In the genomic region with DNA sequence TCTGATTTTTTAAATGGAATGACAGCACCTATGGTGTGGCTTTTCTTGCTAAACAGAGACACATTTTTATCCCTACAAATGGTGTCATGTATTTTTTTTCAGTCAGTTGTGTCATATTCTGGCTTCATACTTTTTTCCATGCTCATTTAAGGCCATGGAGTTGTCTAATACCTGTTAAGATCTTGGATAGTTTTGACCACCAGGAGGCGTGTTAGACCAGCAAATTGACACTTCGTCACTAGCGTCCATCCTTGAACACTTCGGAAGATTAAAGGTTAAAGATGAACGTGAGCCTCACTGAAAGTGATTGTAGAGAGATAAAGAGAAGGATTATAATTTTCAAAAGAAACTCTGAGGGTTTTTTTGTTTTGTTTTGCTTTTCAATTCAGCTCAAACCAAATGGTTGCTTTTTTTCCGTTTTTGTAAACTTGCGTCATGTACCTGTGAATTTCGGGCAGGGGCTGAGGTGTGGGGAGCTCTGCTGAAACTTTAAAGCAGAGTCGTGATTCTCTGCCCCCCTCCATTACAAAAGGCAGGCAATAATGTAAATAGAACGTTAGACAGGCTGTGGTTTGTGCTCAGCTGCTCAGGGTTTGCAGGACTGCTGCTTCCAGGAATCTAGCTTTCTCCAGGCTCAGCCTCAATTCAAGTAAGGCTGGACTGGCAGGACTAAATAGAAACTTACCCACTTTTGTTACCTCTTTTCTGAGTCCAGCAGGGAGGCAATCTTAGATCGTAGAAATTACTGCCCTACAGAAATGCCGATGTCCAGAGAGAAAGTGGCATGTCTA, we compare ENCODE assay signal across 1 cellular context.
TF ChIP-seq lines count a peak whose summit lies in the region.

No MANE protein-coding gene starts in this region.

TF ChIP-seq in HepG2, 621 proteins besides CTCF, POLR2A, EP300 and RAD21 (continued from another document and continues in another):
- TF ChIP-seq TIGD3 (CRISPR knock-in tag; IDR thresholded peaks at IDR 0.05; ENCODE audit: borderline replicate concordance) (no peak), SP2 (CRISPR knock-in tag; IDR thresholded peaks at IDR 0.05) (no peak), RFX1 (IDR thresholded peaks at IDR 0.05) (no peak), ZNF124 (CRISPR knock-in tag; IDR thresholded peaks at IDR 0.05) (no peak), ZNF639 (CRISPR knock-in tag; conservative IDR thresholded peaks at IDR 0.05) (no peak), CHCHD3 (CRISPR knock-in tag; IDR thresholded peaks at IDR 0.05) (no peak), HMGXB4 (CRISPR knock-in tag; IDR thresholded peaks at IDR 0.05; ENCODE audit: borderline replicate concordance in 1 of 2, low read depth in 1 of 2) (no peak), TBX2 (CRISPR knock-in tag; IDR thresholded peaks at IDR 0.05; ENCODE audit: borderline replicate concordance) (peak; percentile 35; the same call in 1 of the 2 replicates), ZBTB38 (CRISPR knock-in tag; IDR thresholded peaks at IDR 0.05) (no peak), ZNF709 (CRISPR knock-in tag; IDR thresholded peaks at IDR 0.05) (no peak), BCL6 (CRISPR knock-in tag; IDR thresholded peaks at IDR 0.05) (0 out of 2 replicates have a peak, but pooled peaks have one; percentile 14), SNRNP70 (IDR thresholded peaks at IDR 0.05; ENCODE audit: low read depth, low read length) (no peak), ZNF225 (CRISPR knock-in tag; IDR thresholded peaks at IDR 0.05) (no peak), GPBP1L1 (CRISPR knock-in tag; IDR thresholded peaks at IDR 0.05) (no peak), ZNF75D (CRISPR knock-in tag; IDR thresholded peaks at IDR 0.05; ENCODE audit: borderline replicate concordance) (no peak), ZFP91 (CRISPR knock-in tag; IDR thresholded peaks at IDR 0.05; ENCODE audit: borderline replicate concordance) (no peak), GATAD2A (CRISPR knock-in tag; IDR thresholded peaks at IDR 0.05) (0 out of 2 replicates have a peak, but pooled peaks have one; percentile 49), SRY (CRISPR knock-in tag; IDR thresholded peaks at IDR 0.05) (no peak), CC2D1A (CRISPR knock-in tag; IDR thresholded peaks at IDR 0.05) (no peak), SOX13 (IDR thresholded peaks at IDR 0.05) (no peak), SOX13 (CRISPR knock-in tag; conservative IDR thresholded peaks at IDR 0.05 in 1 of 2, IDR thresholded peaks at IDR 0.05 in 1 of 2) (no peak), FOSL1 (CRISPR knock-in tag; IDR thresholded peaks at IDR 0.05; ENCODE audit: borderline replicate concordance) (no peak), ZNF414 (CRISPR knock-in tag; IDR thresholded peaks at IDR 0.05) (0 out of 2 replicates have a peak, but pooled peaks have one; percentile 52), ZNF335 (CRISPR knock-in tag; IDR thresholded peaks at IDR 0.05) (no peak), ZNF17 (CRISPR knock-in tag; IDR thresholded peaks at IDR 0.05) (no peak), ZNF766 (CRISPR knock-in tag; IDR thresholded peaks at IDR 0.05; ENCODE audit: borderline replicate concordance) (no peak), NFYB (CRISPR knock-in tag; IDR thresholded peaks at IDR 0.05) (no peak), FOXA1 (IDR thresholded peaks at IDR 0.05) (no peak), FOXA1 (CRISPR knock-in tag; IDR thresholded peaks at IDR 0.05) (no peak), E2F1 (CRISPR knock-in tag; IDR thresholded peaks at IDR 0.05) (no peak), ATRX (CRISPR knock-in tag; IDR thresholded peaks at IDR 0.05; ENCODE audit: borderline replicate concordance) (no peak), ZNF180 (CRISPR knock-in tag; IDR thresholded peaks at IDR 0.05; ENCODE audit: borderline replicate concordance, low read depth) (no peak), KLF15 (CRISPR knock-in tag; IDR thresholded peaks at IDR 0.05; ENCODE audit: borderline replicate concordance) (no peak), DNMT3B (CRISPR knock-in tag; conservative IDR thresholded peaks at IDR 0.05) (no peak), ZBTB33 (CRISPR knock-in tag; IDR thresholded peaks at IDR 0.05) (no peak), BHLHE40 (IDR thresholded peaks at IDR 0.05; ENCODE audit: low read length) (peak; percentile 36; the same call in 1 of the 2 replicates)
- TF ChIP-seq, protein P1, sequence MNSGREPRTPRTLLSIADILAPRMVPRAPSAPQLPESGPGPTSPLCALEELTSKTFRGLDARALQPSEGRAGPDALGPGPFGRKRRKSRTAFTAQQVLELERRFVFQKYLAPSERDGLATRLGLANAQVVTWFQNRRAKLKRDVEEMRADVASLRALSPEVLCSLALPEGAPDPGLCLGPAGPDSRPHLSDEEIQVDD (CRISPR knock-in tag; IDR thresholded peaks at IDR 0.05; ENCODE audit: borderline replicate concordance) = no peak
- TF ChIP-seq, protein P2, sequence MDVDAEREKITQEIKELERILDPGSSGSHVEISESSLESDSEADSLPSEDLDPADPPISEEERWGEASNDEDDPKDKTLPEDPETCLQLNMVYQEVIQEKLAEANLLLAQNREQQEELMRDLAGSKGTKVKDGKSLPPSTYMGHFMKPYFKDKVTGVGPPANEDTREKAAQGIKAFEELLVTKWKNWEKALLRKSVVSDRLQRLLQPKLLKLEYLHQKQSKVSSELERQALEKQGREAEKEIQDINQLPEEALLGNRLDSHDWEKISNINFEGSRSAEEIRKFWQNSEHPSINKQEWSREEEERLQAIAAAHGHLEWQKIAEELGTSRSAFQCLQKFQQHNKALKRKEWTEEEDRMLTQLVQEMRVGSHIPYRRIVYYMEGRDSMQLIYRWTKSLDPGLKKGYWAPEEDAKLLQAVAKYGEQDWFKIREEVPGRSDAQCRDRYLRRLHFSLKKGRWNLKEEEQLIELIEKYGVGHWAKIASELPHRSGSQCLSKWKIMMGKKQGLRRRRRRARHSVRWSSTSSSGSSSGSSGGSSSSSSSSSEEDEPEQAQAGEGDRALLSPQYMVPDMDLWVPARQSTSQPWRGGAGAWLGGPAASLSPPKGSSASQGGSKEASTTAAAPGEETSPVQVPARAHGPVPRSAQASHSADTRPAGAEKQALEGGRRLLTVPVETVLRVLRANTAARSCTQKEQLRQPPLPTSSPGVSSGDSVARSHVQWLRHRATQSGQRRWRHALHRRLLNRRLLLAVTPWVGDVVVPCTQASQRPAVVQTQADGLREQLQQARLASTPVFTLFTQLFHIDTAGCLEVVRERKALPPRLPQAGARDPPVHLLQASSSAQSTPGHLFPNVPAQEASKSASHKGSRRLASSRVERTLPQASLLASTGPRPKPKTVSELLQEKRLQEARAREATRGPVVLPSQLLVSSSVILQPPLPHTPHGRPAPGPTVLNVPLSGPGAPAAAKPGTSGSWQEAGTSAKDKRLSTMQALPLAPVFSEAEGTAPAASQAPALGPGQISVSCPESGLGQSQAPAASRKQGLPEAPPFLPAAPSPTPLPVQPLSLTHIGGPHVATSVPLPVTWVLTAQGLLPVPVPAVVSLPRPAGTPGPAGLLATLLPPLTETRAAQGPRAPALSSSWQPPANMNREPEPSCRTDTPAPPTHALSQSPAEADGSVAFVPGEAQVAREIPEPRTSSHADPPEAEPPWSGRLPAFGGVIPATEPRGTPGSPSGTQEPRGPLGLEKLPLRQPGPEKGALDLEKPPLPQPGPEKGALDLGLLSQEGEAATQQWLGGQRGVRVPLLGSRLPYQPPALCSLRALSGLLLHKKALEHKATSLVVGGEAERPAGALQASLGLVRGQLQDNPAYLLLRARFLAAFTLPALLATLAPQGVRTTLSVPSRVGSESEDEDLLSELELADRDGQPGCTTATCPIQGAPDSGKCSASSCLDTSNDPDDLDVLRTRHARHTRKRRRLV (CRISPR knock-in tag; IDR thresholded peaks at IDR 0.05) = no peak
- TF ChIP-seq, protein P3, sequence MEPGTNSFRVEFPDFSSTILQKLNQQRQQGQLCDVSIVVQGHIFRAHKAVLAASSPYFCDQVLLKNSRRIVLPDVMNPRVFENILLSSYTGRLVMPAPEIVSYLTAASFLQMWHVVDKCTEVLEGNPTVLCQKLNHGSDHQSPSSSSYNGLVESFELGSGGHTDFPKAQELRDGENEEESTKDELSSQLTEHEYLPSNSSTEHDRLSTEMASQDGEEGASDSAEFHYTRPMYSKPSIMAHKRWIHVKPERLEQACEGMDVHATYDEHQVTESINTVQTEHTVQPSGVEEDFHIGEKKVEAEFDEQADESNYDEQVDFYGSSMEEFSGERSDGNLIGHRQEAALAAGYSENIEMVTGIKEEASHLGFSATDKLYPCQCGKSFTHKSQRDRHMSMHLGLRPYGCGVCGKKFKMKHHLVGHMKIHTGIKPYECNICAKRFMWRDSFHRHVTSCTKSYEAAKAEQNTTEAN (CRISPR knock-in tag; conservative IDR thresholded peaks at IDR 0.05) = no peak
